In genomic region chr4:91830681-91831395, GRCh38 we compare ENCODE assay signal across 3 cellular contexts.
TF ChIP-seq lines count a peak whose summit lies in the region.

No MANE protein-coding gene starts in this region.

TF ChIP-seq in GM23338, 12 proteins besides CTCF, POLR2A, EP300 and RAD21:
- no peak for TF ChIP-seq EZH2phosphoT487 (IDR thresholded peaks at IDR 0.05; ENCODE audit: unreplicated experiment)
- no peak for TF ChIP-seq REST (IDR thresholded peaks at IDR 0.05; ENCODE audit: unreplicated experiment)
- TF ChIP-seq ZNF114 (CRISPR knock-in tag; IDR thresholded peaks at IDR 0.05), result no peak
TF ChIP-seq in GM23338: peak in this region for 0.

TF ChIP-seq in WTC11, 78 proteins besides CTCF, POLR2A, EP300 and RAD21 (continues in another document):
- no peak for TF ChIP-seq ZBTB43 (CRISPR knock-in tag; IDR thresholded peaks at IDR 0.05)
- no peak for TF ChIP-seq FOXP4 (CRISPR knock-in tag; IDR thresholded peaks at IDR 0.05)
- no peak for TF ChIP-seq GTF2I (CRISPR knock-in tag; conservative IDR thresholded peaks at IDR 0.05)
- no peak for TF ChIP-seq ZSCAN18 (CRISPR knock-in tag; IDR thresholded peaks at IDR 0.05)
- no peak for TF ChIP-seq E2F4 (CRISPR knock-in tag; IDR thresholded peaks at IDR 0.05; ENCODE audit: borderline replicate concordance, low read depth)
- no peak for TF ChIP-seq EMX1 (CRISPR knock-in tag; IDR thresholded peaks at IDR 0.05)
- TF ChIP-seq USF1 (CRISPR knock-in tag; IDR thresholded peaks at IDR 0.05), result no peak
- no peak for TF ChIP-seq NFYB (CRISPR knock-in tag; conservative IDR thresholded peaks at IDR 0.05; ENCODE audit: low read depth)
- TF ChIP-seq NR1H2 (CRISPR knock-in tag; IDR thresholded peaks at IDR 0.05), result no peak
- no peak for TF ChIP-seq IRF1 (CRISPR knock-in tag; IDR thresholded peaks at IDR 0.05)
- no peak for TF ChIP-seq CBFB (CRISPR knock-in tag; IDR thresholded peaks at IDR 0.05; ENCODE audit: low read depth)
- no peak for TF ChIP-seq MYBL2 (CRISPR knock-in tag; IDR thresholded peaks at IDR 0.05)
- no peak for TF ChIP-seq STAT6 (CRISPR knock-in tag; conservative IDR thresholded peaks at IDR 0.05; ENCODE audit: low read depth)
- no peak for TF ChIP-seq ZNF671 (CRISPR knock-in tag; IDR thresholded peaks at IDR 0.05)
- TF ChIP-seq ZNF232 (CRISPR knock-in tag; IDR thresholded peaks at IDR 0.05), result no peak
- TF ChIP-seq JUN (CRISPR knock-in tag; IDR thresholded peaks at IDR 0.05), result no peak
- no peak for TF ChIP-seq RORB (CRISPR knock-in tag; IDR thresholded peaks at IDR 0.05)

TF ChIP-seq in H1, 55 proteins besides CTCF, POLR2A, EP300 and RAD21:
- TF ChIP-seq TAF7 (optimal IDR thresholded peaks at IDR 0.05; ENCODE audit: borderline replicate concordance, low read depth, low read length) (no peak), USF2 (IDR thresholded peaks at IDR 0.05; ENCODE audit: low read length) (no peak), FOSL1 (IDR thresholded peaks at IDR 0.05; ENCODE audit: insufficient read depth, low read depth, low read length) (no peak), SUZ12 (IDR thresholded peaks at IDR 0.05; ENCODE audit: low read length) (no peak), MAX (IDR thresholded peaks at IDR 0.05) (no peak), EGR1 (IDR thresholded peaks at IDR 0.05; ENCODE audit: borderline replicate concordance, low read depth, low read length) (no peak), RFX5 (IDR thresholded peaks at IDR 0.05; ENCODE audit: borderline replicate concordance, low read depth, low read length) (no peak), MAFK (IDR thresholded peaks at IDR 0.05; ENCODE audit: low read depth, low read length) (no peak), CBX8 (IDR thresholded peaks at IDR 0.05; ENCODE audit: borderline replicate concordance, low read depth, low read length) (no peak), ZNF274 (IDR thresholded peaks at IDR 0.05; ENCODE audit: borderline replicate concordance, extremely low read depth, low read length) (no peak), GTF2F1 (IDR thresholded peaks at IDR 0.05; ENCODE audit: borderline replicate concordance, low read depth, low read length) (no peak), BRCA1 (IDR thresholded peaks at IDR 0.05; ENCODE audit: low read depth, low read length) (no peak), CHD1 (IDR thresholded peaks at IDR 0.05; ENCODE audit: low read depth, low read length) (no peak), NANOG (IDR thresholded peaks at IDR 0.05; ENCODE audit: insufficient read depth, low read depth, low read length, poor library complexity, severe bottlenecking) (no peak)
